8 cellular contexts compared by ENCODE assay signal in the genomic region with DNA sequence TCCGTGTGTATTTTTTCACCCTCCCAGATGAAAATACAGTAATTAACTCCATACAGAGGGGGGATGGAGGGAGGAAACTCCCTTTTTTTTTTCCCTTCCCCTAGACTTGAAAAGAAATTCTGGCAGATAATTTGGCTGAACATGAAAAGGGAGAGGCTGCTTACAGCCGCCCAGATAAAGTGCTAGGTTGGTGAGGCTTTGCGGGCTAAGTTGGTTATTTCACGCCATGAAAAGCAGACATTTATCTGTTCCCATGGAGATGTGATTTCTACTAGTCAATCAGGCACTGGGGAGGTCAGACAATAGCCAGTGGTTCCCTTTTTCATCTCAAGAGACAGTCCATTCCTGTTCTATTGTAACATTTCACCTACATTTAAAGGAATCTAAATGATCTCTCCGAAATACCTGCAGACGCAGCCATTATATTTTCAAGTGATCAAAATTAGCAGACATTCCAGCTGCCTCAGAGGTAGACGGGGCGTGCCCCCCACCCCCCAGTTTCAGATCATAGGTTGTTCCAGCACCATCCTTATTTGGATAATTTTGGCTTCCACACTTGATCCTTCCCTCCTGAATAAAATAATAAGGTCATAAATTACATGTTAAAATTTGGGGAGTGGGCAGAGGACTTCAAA.
DNase-seq lines count a peak whose midpoint lies in the region; ATAC-seq and TF ChIP-seq lines count a peak whose summit lies in the region.

No MANE protein-coding gene starts in this region.

- 56 to 72% methylated on average over 6 to 8 of the region's 8 CpGs for WGBS in endodermal cell (ENCODE audit: insufficient coverage in 1 of 2, insufficient read length in 1 of 2), 2 experiments

- no peaks in the 10 kb centered on the region for H3K36me3 Mint-ChIP-seq in endodermal cell (ENCODE audit: low read depth)
- no peaks in the 10 kb centered on the region for H3K36me3 Mint-ChIP-seq in progenitor cell of endocrine pancreas (ENCODE audit: insufficient read depth)

- H3K27ac ChIP-seq in endodermal cell (ENCODE audit: low read depth, low read length), result peak overlapping the region; percentile 95

- peaks cover 29% of the 10 kb centered on the region for H3K4me1 ChIP-seq in endodermal cell (ENCODE audit: control insufficient read depth, insufficient read depth, low read length)

- no peaks in the 10 kb centered on the region for H3K27me3 ChIP-seq in GM06990 (replicated peaks; ENCODE audit: control insufficient read depth, insufficient read depth, low read length)
- no peaks in the 10 kb centered on the region for H3K27me3 ChIP-seq in endodermal cell (ENCODE audit: control insufficient read depth, insufficient read depth, low read length, poor library complexity, severe bottlenecking)

- H3K4me1 Mint-ChIP-seq in endodermal cell (peaks cover 73% of the 10 kb centered on the region), progenitor cell of endocrine pancreas (ENCODE audit: low read depth) (peaks cover 61% of the 10 kb centered on the region)

- in situ Hi-C loops in GM13976 (cut with MboI; ENCODE audit: low sequenced_read_pairs, unreplicated experiment), result loop anchor here (10.0 kb wide), 1 partner anchor 187 kb away; no protein-coding TSS in a partner anchor

- H3K27ac Mint-ChIP-seq in endodermal cell (peak overlapping the region; percentile 95), progenitor cell of endocrine pancreas (peak overlapping the region; percentile 99)

- H3K27me3 Mint-ChIP-seq in endodermal cell (ENCODE audit: insufficient read depth) (no peaks in the 10 kb centered on the region), progenitor cell of endocrine pancreas (no peaks in the 10 kb centered on the region)

- TF ChIP-seq CTCF in GM06990 (IDR thresholded peaks at IDR 0.05; ENCODE audit: insufficient read depth, low read length, poor library complexity, severe bottlenecking) (no peak), endodermal cell (conservative IDR thresholded peaks at IDR 0.05) (no peak), progenitor cell of endocrine pancreas (IDR thresholded peaks at IDR 0.05; ENCODE audit: unreplicated experiment) (no peak), GM13976 (IDR thresholded peaks at IDR 0.05; ENCODE audit: borderline replicate concordance, control extremely low read depth, extremely low read depth, insufficient read depth, missing control alignments) (no peak)

- ATAC-seq in HG03354 (IDR thresholded peaks at IDR 0.05; ENCODE audit: poor library complexity, severe bottlenecking, unreplicated experiment), result no peak

- H3K36me3 ChIP-seq in GM06990 (ENCODE audit: control insufficient read depth, insufficient read depth, low read length), result no peaks in the 10 kb centered on the region
- H3K36me3 ChIP-seq in endodermal cell (ENCODE audit: control insufficient read depth, insufficient read depth, low read length), result no peaks in the 10 kb centered on the region

- H3K9ac ChIP-seq in endodermal cell (ENCODE audit: extremely low read depth, low read length, poor library complexity, severe bottlenecking), result no peak overlapping the region

- H3K4me3 ChIP-seq in GM06990 (replicated peaks; ENCODE audit: low read depth, low read length) (peak overlapping the region; percentile 12; the same call in 1 of the 2 replicates), endodermal cell (ENCODE audit: low read length) (no peak overlapping the region)

- H3K9me3 Mint-ChIP-seq in endodermal cell, result no peaks in the 10 kb centered on the region
- no peaks in the 10 kb centered on the region for H3K9me3 Mint-ChIP-seq in progenitor cell of endocrine pancreas (ENCODE audit: low read depth)

- peak overlapping the region; percentile 15 for H3K4me3 Mint-ChIP-seq in endodermal cell
- H3K4me3 Mint-ChIP-seq in progenitor cell of endocrine pancreas (ENCODE audit: low read depth), result peak overlapping the region; percentile 72

- DNase-seq in GM06990 (ENCODE audit: extremely low read depth, insufficient read length) (no peak), NCI-H526 treated with DMSO at 0.1 percent for 48 hours (lab: John Stamatoyannopoulos, UW) (peak; percentile 36), endodermal cell (no peak), progenitor cell of endocrine pancreas (ENCODE audit: low spot score, unreplicated experiment) (no peak), SHP77 (lab: John Stamatoyannopoulos, UW) (no peak), middle frontal gyrus (ENCODE audit: extremely low spot score, low spot score) (no peak), GM13976 (ENCODE audit: low spot score) (no peak)

- H3K9me3 ChIP-seq in endodermal cell (ENCODE audit: control insufficient read depth, low read length), result no peaks in the 10 kb centered on the region
